Comparison of ENCODE assay signal across 1 cellular context in genomic region chr11:86940122-86940777, GRCh38.
TF ChIP-seq lines count a peak whose summit lies in the region.

No MANE protein-coding gene starts in this region.

TF ChIP-seq in K562, 482 proteins besides CTCF, POLR2A, EP300 and RAD21 (continued from another document and continues in another):
- TF ChIP-seq HBP1 (CRISPR knock-in tag; IDR thresholded peaks at IDR 0.05) (no peak), KLF13 (tag; IDR thresholded peaks at IDR 0.05; ENCODE audit: borderline replicate concordance, low read depth) (0 out of 2 replicates have a peak, but pooled peaks have one; percentile 24), CEBPB (tag; IDR thresholded peaks at IDR 0.05) (peak; percentile 63), ZBTB9 (CRISPR knock-in tag; IDR thresholded peaks at IDR 0.05) (0 out of 2 replicates have a peak, but pooled peaks have one; percentile 12), DLX4 (CRISPR knock-in tag; IDR thresholded peaks at IDR 0.05) (no peak), TEAD1 (CRISPR knock-in tag; IDR thresholded peaks at IDR 0.05) (0 out of 4 replicates have a peak, but pooled peaks of 1 of the 2 experiments have one; percentile 31), E2F3 (CRISPR knock-in tag; IDR thresholded peaks at IDR 0.05) (no peak), JUND (IDR thresholded peaks at IDR 0.05; ENCODE audit: borderline replicate concordance, low read depth, low read length) (no peak), JUND (tag; IDR thresholded peaks at IDR 0.05; ENCODE audit: borderline replicate concordance, low read depth, low read length) (peak; percentile 36; the same call in 1 of the 3 replicates), ARID3B (CRISPR knock-in tag; IDR thresholded peaks at IDR 0.05; ENCODE audit: borderline replicate concordance) (no peak), NFRKB (IDR thresholded peaks at IDR 0.05; ENCODE audit: low read depth) (peak; percentile 59; the same call in 1 of the 2 replicates), ETS2 (tag; IDR thresholded peaks at IDR 0.05; ENCODE audit: borderline replicate concordance, poor library complexity, severe bottlenecking) (no peak), ETV6 (IDR thresholded peaks at IDR 0.05; ENCODE audit: borderline replicate concordance in 1 of 2, low read depth in 2 of 2, low read length in 1 of 2) (no peak), ETV6 (CRISPR knock-in tag; IDR thresholded peaks at IDR 0.05; ENCODE audit: borderline replicate concordance) (no peak), RFX5 (IDR thresholded peaks at IDR 0.05; ENCODE audit: low read depth, low read length) (no peak), DIDO1 (tag; IDR thresholded peaks at IDR 0.05; ENCODE audit: low read depth) (no peak), ZBTB17 (CRISPR knock-in tag; IDR thresholded peaks at IDR 0.05) (peak; percentile 37; the same call in 1 of the 2 replicates), NCOR1 (IDR thresholded peaks at IDR 0.05) (no peak), MYC (IDR thresholded peaks at IDR 0.05; ENCODE audit: low read depth, low read length) (no peak), MYC (CRISPR knock-in tag; IDR thresholded peaks at IDR 0.05; ENCODE audit: borderline replicate concordance, low read depth) (no peak), HLTF (IDR thresholded peaks at IDR 0.05) (0 out of 2 replicates have a peak, but pooled peaks have one; percentile 50), CCNT2 (IDR thresholded peaks at IDR 0.05; ENCODE audit: borderline replicate concordance, extremely low read depth, insufficient read length, low read depth, low read length) (no peak), ZNF79 (CRISPR knock-in tag; IDR thresholded peaks at IDR 0.05; ENCODE audit: low read depth) (no peak), TFE3 (CRISPR knock-in tag; IDR thresholded peaks at IDR 0.05) (no peak), SFPQ (IDR thresholded peaks at IDR 0.05; ENCODE audit: low read depth, low read length) (no peak), PHF8 (IDR thresholded peaks at IDR 0.05; ENCODE audit: borderline replicate concordance, low read length) (peak; percentile 34; the same call in 1 of the 2 replicates), TBP (optimal IDR thresholded peaks at IDR 0.05; ENCODE audit: low read depth, low read length) (no peak), NR2C2 (CRISPR knock-in tag; IDR thresholded peaks at IDR 0.05) (no peak), NR2C2 (tag; IDR thresholded peaks at IDR 0.05) (0 out of 2 replicates have a peak, but pooled peaks have one; percentile 30), CEBPG (CRISPR knock-in tag; IDR thresholded peaks at IDR 0.05) (no peak), CEBPG (tag; conservative IDR thresholded peaks at IDR 0.05 in 1 of 2, IDR thresholded peaks at IDR 0.05 in 1 of 2) (0 out of 4 replicates have a peak, but pooled peaks of 1 of the 2 experiments have one; percentile 14), U2AF2 (optimal IDR thresholded peaks at IDR 0.05; ENCODE audit: low read depth, low read length) (no peak), ZNF41 (CRISPR knock-in tag; conservative IDR thresholded peaks at IDR 0.05) (0 out of 2 replicates have a peak, but pooled peaks have one; percentile 4), TCF7L2 (IDR thresholded peaks at IDR 0.05; ENCODE audit: low read depth, low read length) (no peak), TCF7 (IDR thresholded peaks at IDR 0.05; ENCODE audit: borderline replicate concordance) (no peak), CCAR2 (IDR thresholded peaks at IDR 0.05; ENCODE audit: low read depth, low read length) (no peak), BRD9 (IDR thresholded peaks at IDR 0.05; ENCODE audit: low read depth, partially characterized antibody) (peak; percentile 63), TAF1 (IDR thresholded peaks at IDR 0.05; ENCODE audit: control insufficient read depth, extremely low read depth, insufficient read depth, low read length, severe bottlenecking) (peak; percentile 18), HDGF (IDR thresholded peaks at IDR 0.05) (peak; percentile 74; the same call in 1 of the 2 replicates), SMARCA4 (IDR thresholded peaks at IDR 0.05) (peak; percentile 42; the same call in 1 of the 2 replicates), CHD7 (IDR thresholded peaks at IDR 0.05; ENCODE audit: low read depth, low read length) (peak; percentile 82), MAZ (CRISPR knock-in tag; conservative IDR thresholded peaks at IDR 0.05 in 1 of 2, IDR thresholded peaks at IDR 0.05 in 1 of 2) (peak in 1 of 2 experiments; percentile 11; a peak in 1 of 4 replicates), ZBED1 (IDR thresholded peaks at IDR 0.05) (no peak)
